Comparison of ENCODE assay signal across 4 cellular contexts in the genomic region with DNA sequence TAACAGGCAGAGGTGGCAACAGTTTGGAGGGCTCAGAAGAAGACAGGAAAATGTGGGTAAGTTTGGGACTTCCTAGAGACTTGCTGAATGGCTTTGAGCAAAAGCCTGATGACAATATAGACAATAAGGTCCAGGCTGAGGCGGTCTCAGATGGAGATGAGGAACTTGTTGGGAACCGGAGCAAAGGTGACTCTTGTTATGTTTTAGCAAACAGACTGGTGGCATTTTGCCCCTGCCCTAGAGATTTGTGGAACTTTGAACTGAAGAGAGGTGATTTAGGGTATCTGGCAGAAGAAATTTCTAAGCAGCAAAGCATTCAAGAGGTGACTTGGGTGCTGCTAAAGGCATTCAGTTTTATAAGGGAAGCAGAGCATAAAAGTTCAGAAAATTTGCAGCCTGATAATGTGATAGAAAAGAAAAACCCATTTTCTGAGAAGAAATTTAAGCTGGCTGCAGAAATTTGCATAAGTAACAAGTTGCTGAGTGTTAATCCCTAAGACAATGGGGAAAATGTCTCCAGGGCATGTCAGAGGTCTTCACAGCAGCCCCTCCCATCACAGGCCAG. TPM values are rescaled to one million over a fixed set of nuclear protein-coding genes. Genes with fewer than 3 reads are reported as not detected.
"Had no signal": no experiment of that assay in that cellular context is flagged by ENCODE, and none has a peak within 500 bp of the region (broad histone marks: within the 10 kb centered on the region; RNA-seq: fewer than 3 reads in every experiment).

No MANE protein-coding gene starts in this region.

RNA-seq across cellular contexts. Expression of gene SCN2B, which starts 14.6 kb away (rescaled TPM):
- total RNA-seq: LHCN-M2, MCF 10A, NCI-H460 had no signal

RNA-seq across cellular contexts. Expression of gene JAML, which starts 33.8 kb away (rescaled TPM):
- total RNA-seq: LHCN-M2, M059J, MCF 10A, NCI-H460 had no signal

RNA-seq across cellular contexts. Expression of gene SCN4B, which starts 38.4 kb away (rescaled TPM):
- total RNA-seq: LHCN-M2, MCF 10A, NCI-H460 had no signal
